ENCODE assay signal across 3 cellular contexts in genomic region chr12:44697489-44697888, GRCh38.
"Had no signal": no experiment of that assay in that cellular context is flagged by ENCODE, and none has a peak within 500 bp of the region (broad histone marks: within the 10 kb centered on the region; RNA-seq: fewer than 3 reads in every experiment).

No MANE protein-coding gene starts in this region.

- H3K4me3 ChIP-seq: GM12878 had no signal

- DNase-seq: GDM1, GF-D8 had no signal

- ATAC-seq: GM12878 had no signal
